In genomic region chr6:33197431-33198048, GRCh38 we compare ENCODE assay signal across 1 cellular context.
TF ChIP-seq lines count a peak whose summit lies in the region.

No MANE protein-coding gene starts in this region.

TF ChIP-seq in K562, 482 proteins besides CTCF, POLR2A, EP300 and RAD21 (continued from another document):
- TF ChIP-seq CHD7 (IDR thresholded peaks at IDR 0.05; ENCODE audit: low read depth, low read length) = no peak
- 0 out of 2 replicates have a peak, but pooled peaks have one; percentile 4 for TF ChIP-seq MITF (IDR thresholded peaks at IDR 0.05)
- peak; percentile 9; the same call in 1 of the 2 replicates for TF ChIP-seq DEAF1 (CRISPR knock-in tag; IDR thresholded peaks at IDR 0.05)
- peak; percentile 15; the same call in 1 of the 2 replicates for TF ChIP-seq KLF13 (tag; IDR thresholded peaks at IDR 0.05; ENCODE audit: borderline replicate concordance, low read depth)
- no peak for TF ChIP-seq TEAD4 (IDR thresholded peaks at IDR 0.05; ENCODE audit: low read length)
- TF ChIP-seq TEAD4 (CRISPR knock-in tag; IDR thresholded peaks at IDR 0.05; ENCODE audit: borderline replicate concordance) = no peak
- 0 out of 4 replicates have a peak, but pooled peaks of 1 of the 2 experiments have one; percentile 58 for TF ChIP-seq SIN3A (IDR thresholded peaks at IDR 0.05; ENCODE audit: borderline replicate concordance in 2 of 2, control insufficient read depth in 1 of 2, low read depth in 2 of 2, low read length in 2 of 2)
- TF ChIP-seq NCOA1 (IDR thresholded peaks at IDR 0.05; ENCODE audit: low read depth) = no peak
- TF ChIP-seq SMC3 (conservative IDR thresholded peaks at IDR 0.05; ENCODE audit: insufficient read depth, low read depth, low read length) = peak; percentile 26; the same call in 1 of the 2 replicates
- 0 out of 2 replicates have a peak, but pooled peaks have one; percentile 36 for TF ChIP-seq SMAD4 (CRISPR knock-in tag; conservative IDR thresholded peaks at IDR 0.05)
- peak; percentile 50; the same call in 1 of the 2 replicates for TF ChIP-seq ZNF766 (CRISPR knock-in tag; conservative IDR thresholded peaks at IDR 0.05)
- no peak for TF ChIP-seq CBX5 (IDR thresholded peaks at IDR 0.05; ENCODE audit: borderline replicate concordance, low read depth)
- no peak for TF ChIP-seq MEIS2 (IDR thresholded peaks at IDR 0.05; ENCODE audit: partially characterized antibody)
- TF ChIP-seq SMARCA4 (IDR thresholded peaks at IDR 0.05) = peak; percentile 75
- TF ChIP-seq TOE1 (IDR thresholded peaks at IDR 0.05; ENCODE audit: borderline replicate concordance) = no peak
- TF ChIP-seq TOE1 (CRISPR knock-in tag; IDR thresholded peaks at IDR 0.05; ENCODE audit: borderline replicate concordance, low read depth) = no peak
- peak in 1 of 2 experiments; percentile 60; a peak in 2 of 4 replicates for TF ChIP-seq TBL1XR1 (IDR thresholded peaks at IDR 0.05; ENCODE audit: low read length in 2 of 2)
TF ChIP-seq in K562: peak in this region for 40.
